22 cellular contexts compared by ENCODE assay signal in genomic region chr2:240245184-240245583, GRCh38.
"Had no signal": no experiment of that assay in that cellular context is flagged by ENCODE, and none has a peak within 500 bp of the region (broad histone marks: within the 10 kb centered on the region; RNA-seq: fewer than 3 reads in every experiment).

No MANE protein-coding gene starts in this region.

- H3K9me3 ChIP-seq: adrenal gland, ascending aorta, left lung, right lobe of liver, SK-N-SH had no signal

- H3K4me1 Mint-ChIP-seq: activated CD4-positive, alpha-beta T cell treated with anti-CD3 and anti-CD28 coated beads, Interleukin-2, amount 10 ng/mL, durations not matched to agents 7 days and 5 days; activated CD8-positive, alpha-beta memory T cell treated with anti-CD3 and anti-CD28 coated beads, Interleukin-2, amount 10 ng/mL, durations not matched to agents 7 days and 5 days; central memory CD8-positive, alpha-beta T cell had no signal

- H3K9me3 Mint-ChIP-seq: activated CD4-positive, alpha-beta T cell treated with anti-CD3 and anti-CD28 coated beads, Interleukin-2, amount 10 ng/mL, durations not matched to agents 7 days and 5 days; activated CD8-positive, alpha-beta T cell treated with anti-CD3 and anti-CD28 coated beads for 36 hours; activated T-helper 1 cell treated with anti-CD3 and anti-CD28 coated beads, Interleukin-12 subunit alpha, Interleukin-12 subunit beta, Interleukin-2, Interleukin-4 antibody, amounts not matched to agents 30 ng/mL and 10 ng/mL and 1 ng/mL, durations not matched to agents 14 hours and 24 hours and 36 hours; central memory CD8-positive, alpha-beta T cell; natural killer cell treated with Interleukin-12 subunit alpha and Interleukin-12 subunit beta and Interleukin-15 and Interleukin-18, amount 100 ng/mL, for 72 hours had no signal

- H3K4me1 ChIP-seq: ascending aorta, left lung, parathyroid adenoma, right lobe of liver had no signal

- H3K4me3 Mint-ChIP-seq: activated CD4-positive, alpha-beta T cell treated with anti-CD3 and anti-CD28 coated beads, Interleukin-2, amount 10 ng/mL, durations not matched to agents 7 days and 5 days; activated CD8-positive, alpha-beta memory T cell treated with anti-CD3 and anti-CD28 coated beads, Interleukin-2, amount 10 ng/mL, durations not matched to agents 7 days and 5 days; activated CD8-positive, alpha-beta T cell treated with anti-CD3 and anti-CD28 coated beads for 36 hours; activated naive CD8-positive, alpha-beta T cell; activated T-helper 1 cell treated with anti-CD3 and anti-CD28 coated beads, Interleukin-12 subunit alpha, Interleukin-12 subunit beta, Interleukin-2, Interleukin-4 antibody, amounts not matched to agents 30 ng/mL and 10 ng/mL and 1 ng/mL, durations not matched to agents 14 hours and 24 hours and 36 hours; central memory CD8-positive, alpha-beta T cell; natural killer cell treated with Interleukin-12 subunit alpha and Interleukin-12 subunit beta and Interleukin-15 and Interleukin-18, amount 100 ng/mL, for 72 hours had no signal

- DNase-seq: activated CD4-positive, alpha-beta T cell treated with anti-CD3 and anti-CD28 coated beads, Interleukin-2, amount 10 ng/mL, durations not matched to agents 7 days and 5 days; activated CD8-positive, alpha-beta T cell treated with anti-CD3 and anti-CD28 coated beads for 36 hours; activated gamma-delta T cell treated with Interleukin-2 at 50 U/mL for 16 hours; activated T-cell treated with anti-CD3 and anti-CD28 coated beads for 4 hours; cortex of kidney; hippocampal formation; kidney glomerular epithelial cell; mammary epithelial cell; midbrain; right lobe of liver; SK-N-SH; stimulated activated CD4-positive, alpha-beta T cell treated with anti-CD3 and anti-CD28 coated beads, Interleukin-2, amount 100 ng/mL, for 48 hours; stimulated activated naive CD4-positive, alpha-beta T cell had no signal

- H3K27me3 ChIP-seq: adrenal gland, ascending aorta, right lobe of liver had no signal

- H3K27ac Mint-ChIP-seq: activated CD4-positive, alpha-beta T cell treated with anti-CD3 and anti-CD28 coated beads, Interleukin-2, amount 10 ng/mL, durations not matched to agents 7 days and 5 days; activated CD8-positive, alpha-beta memory T cell treated with anti-CD3 and anti-CD28 coated beads, Interleukin-2, amount 10 ng/mL, durations not matched to agents 7 days and 5 days; activated CD8-positive, alpha-beta T cell treated with anti-CD3 and anti-CD28 coated beads for 36 hours; activated naive CD8-positive, alpha-beta T cell; activated T-helper 1 cell treated with anti-CD3 and anti-CD28 coated beads, Interleukin-12 subunit alpha, Interleukin-12 subunit beta, Interleukin-2, Interleukin-4 antibody, amounts not matched to agents 30 ng/mL and 10 ng/mL and 1 ng/mL, durations not matched to agents 14 hours and 24 hours and 36 hours; natural killer cell treated with Interleukin-12 subunit alpha and Interleukin-12 subunit beta and Interleukin-15 and Interleukin-18, amount 100 ng/mL, for 72 hours had no signal

- H3K4me2 ChIP-seq: SK-N-SH had no signal

- H3K36me3 ChIP-seq: adrenal gland, ascending aorta, left lung, right lobe of liver had no signal

- H3K79me2 ChIP-seq: parathyroid adenoma had no signal

- ATAC-seq: activated CD8-positive, alpha-beta memory T cell treated with anti-CD3 and anti-CD28 coated beads, Interleukin-2, amount 10 ng/mL, durations not matched to agents 7 days and 5 days; activated CD8-positive, alpha-beta T cell treated with anti-CD3 and anti-CD28 coated beads for 36 hours; left lung; right lobe of liver had no signal

- H3K4me3 ChIP-seq: adrenal gland, ascending aorta, left lung, right lobe of liver had no signal

- H3K27ac ChIP-seq: ascending aorta, left lung, parathyroid adenoma, right lobe of liver had no signal

- H3K9ac ChIP-seq: parathyroid adenoma, SK-N-SH had no signal

- H3K36me3 Mint-ChIP-seq: activated CD8-positive, alpha-beta memory T cell treated with anti-CD3 and anti-CD28 coated beads, Interleukin-2, amount 10 ng/mL, durations not matched to agents 7 days and 5 days; activated naive CD8-positive, alpha-beta T cell; natural killer cell treated with Interleukin-12 subunit alpha and Interleukin-12 subunit beta and Interleukin-15 and Interleukin-18, amount 100 ng/mL, for 72 hours had no signal

- H2AFZ ChIP-seq: parathyroid adenoma had no signal
